24 cellular contexts compared by ENCODE assay signal in the genomic region with DNA sequence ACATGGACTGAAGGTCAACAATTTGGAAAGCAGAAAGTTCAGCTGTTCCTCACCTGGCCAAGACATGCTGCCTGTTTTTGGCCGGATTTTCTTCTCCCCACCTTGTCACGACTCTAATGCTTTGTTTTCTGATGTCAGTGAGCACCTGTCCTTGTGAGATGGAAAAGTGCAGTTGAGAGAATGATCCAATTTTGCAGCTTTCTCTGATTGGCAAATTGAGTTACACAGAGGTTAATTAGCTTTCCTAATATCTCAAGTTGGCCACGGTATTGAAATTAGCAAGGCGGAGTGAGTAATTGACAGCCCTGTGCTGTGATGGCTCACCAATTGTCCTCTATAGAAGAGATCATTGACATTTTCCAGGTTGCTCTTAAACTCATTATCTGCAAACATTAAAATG.
A peak's percentile ranks its signal among the peaks of the same experiment; 100 is the strongest.
DNase-seq lines count a peak whose midpoint lies in the region; ATAC-seq and TF ChIP-seq lines count a peak whose summit lies in the region.
"Had no signal": no experiment of that assay in that cellular context is flagged by ENCODE, and none has a peak within 500 bp of the region (broad histone marks: within the 10 kb centered on the region; RNA-seq: fewer than 3 reads in every experiment).

No MANE protein-coding gene starts in this region.

- no peaks in the 10 kb centered on the region for H3K79me2 ChIP-seq in PC-9 (ENCODE audit: low read depth)

- no peak for TF ChIP-seq CTCF in PC-9 (conservative IDR thresholded peaks at IDR 0.05)

- TSS peak; percentile 97 for BruUV-seq in PC-9 (replicated peaks; lab: Mats Ljungman, UMichigan)

- H3K27ac ChIP-seq in PC-9 = peak overlapping the region; percentile 89
- peak overlapping the region; percentile 73 for H3K27ac ChIP-seq in epithelial cell of prostate
- H3K27ac ChIP-seq: 22Rv1, BLaER1 had no signal

- no peaks in the 10 kb centered on the region for H3K4me1 Mint-ChIP-seq in stimulated activated effector memory CD8-positive, alpha-beta T cell treated with anti-CD3 and anti-CD28 coated beads, Interleukin-12 subunit alpha, Interleukin-12 subunit beta, amount 100 ng/mL, for 72 hours
- H3K4me1 Mint-ChIP-seq: CD14-positive monocyte; CD4-positive, alpha-beta memory T cell; CD4-positive, CD25-positive, alpha-beta regulatory T cell; CD8-positive, alpha-beta memory T cell had no signal

- H3F3A ChIP-seq in PC-9 (ENCODE audit: insufficient read depth, low read depth) = peaks cover 8% of the 10 kb centered on the region; the same call in 1 of the 2 replicates

- H3K4me2 ChIP-seq in PC-9 = 0 out of 2 replicates have a peak overlapping the region, but pooled peaks have one; percentile 61
- H3K4me2 ChIP-seq: BLaER1 had no signal

- CTCF ChIA-PET in PC-9 (lab: Charles Lee) = no interaction called here

- peaks cover 8% of the 10 kb centered on the region; the same call in 1 of the 2 replicates for H3K9me3 ChIP-seq in PC-9 (ENCODE audit: insufficient read depth, low read depth)
- H3K9me3 ChIP-seq: BE2C had no signal

- no peaks in the 10 kb centered on the region for H3K36me3 Mint-ChIP-seq in stimulated activated effector memory CD8-positive, alpha-beta T cell treated with anti-CD3 and anti-CD28 coated beads, Interleukin-12 subunit alpha, Interleukin-12 subunit beta, amount 100 ng/mL, for 72 hours
- H3K36me3 Mint-ChIP-seq: CD14-positive monocyte; CD4-positive, alpha-beta memory T cell; CD4-positive, CD25-positive, alpha-beta regulatory T cell; CD8-positive, alpha-beta memory T cell had no signal

- H3K9me3 Mint-ChIP-seq in stimulated activated effector memory CD8-positive, alpha-beta T cell treated with anti-CD3 and anti-CD28 coated beads, Interleukin-12 subunit alpha, Interleukin-12 subunit beta, amount 100 ng/mL, for 72 hours = peaks cover 3% of the 10 kb centered on the region

- H2AFZ ChIP-seq in PC-9 = no peak overlapping the region

- no peaks in the 10 kb centered on the region for H4K20me1 ChIP-seq in PC-9 (ENCODE audit: insufficient read depth)
- H4K20me1 ChIP-seq: BLaER1 had no signal

- H3K27me3 ChIP-seq in PC-9 (ENCODE audit: insufficient read depth, low read depth) = no peaks in the 10 kb centered on the region
- H3K27me3 ChIP-seq: BE2C, BLaER1 had no signal

- H3K4me1 ChIP-seq in PC-9 (replicated peaks; ENCODE audit: insufficient read depth) = peaks cover 25% of the 10 kb centered on the region
- H3K4me1 ChIP-seq: BE2C had no signal

- no peak for ATAC-seq in stimulated activated effector memory CD8-positive, alpha-beta T cell treated with anti-CD3 and anti-CD28 coated beads, Interleukin-12 subunit alpha, Interleukin-12 subunit beta, amount 100 ng/mL, for 72 hours
- ATAC-seq: GM12878 had no signal

- POLR2A ChIA-PET in PC-9 (lab: Charles Lee; ENCODE audit: unreplicated experiment) = no interaction called here

- H3K9me2 ChIP-seq in PC-9 (ENCODE audit: insufficient read depth) = no peaks in the 10 kb centered on the region

- H3K27ac Mint-ChIP-seq in stimulated activated effector memory CD8-positive, alpha-beta T cell treated with anti-CD3 and anti-CD28 coated beads, Interleukin-12 subunit alpha, Interleukin-12 subunit beta, amount 100 ng/mL, for 72 hours = no peak overlapping the region
- H3K27ac Mint-ChIP-seq: CD14-positive monocyte; CD4-positive, alpha-beta memory T cell; CD4-positive, CD25-positive, alpha-beta regulatory T cell; CD8-positive, alpha-beta memory T cell had no signal

- H3K36me3 ChIP-seq in PC-9 (ENCODE audit: low read depth) = no peaks in the 10 kb centered on the region
- H3K36me3 ChIP-seq: BE2C, BLaER1 had no signal

- intact Hi-C loops in PC-9 (cut with micrococcal nuclease; ENCODE audit: unreplicated experiment) = loop anchor here (1.0 kb wide), 1 partner anchor 47 kb away; no protein-coding TSS in a partner anchor

- DNase-seq in NCI-H82 (lab: John Stamatoyannopoulos, UW) (peak; percentile 8), NCI-H82 treated with DMSO at 0.1 percent for 48 hours (lab: John Stamatoyannopoulos, UW; ENCODE audit: unreplicated experiment) (no peak), PC-9 (no peak), epithelial cell of prostate (ENCODE audit: low read depth, low spot score) (no peak), A172 (ENCODE audit: low spot score) (no peak)
- no peak for DNase-seq in stimulated activated effector memory CD8-positive, alpha-beta T cell treated with anti-CD3 and anti-CD28 coated beads, Interleukin-12 subunit alpha, Interleukin-12 subunit beta, amount 100 ng/mL, for 72 hours (ENCODE audit: low spot score in 2 of 2)
- no peak for DNase-seq in effector CD4-positive, alpha-beta T cell
- DNase-seq: ACHN; BE2C; C1 segment of cervical spinal cord; CD4-positive, alpha-beta memory T cell; CD4-positive, CD25-positive, alpha-beta regulatory T cell; CD8-positive, alpha-beta memory T cell; COR-L47; DMS 273 treated with DMSO at 0.1 percent for 48 hours; DMS153; DMS53; DMS79; EL; GDM1 had no signal

- no peak overlapping the region for H3K4me3 ChIP-seq in PC-9
- H3K4me3 ChIP-seq: BLaER1, GM12878 had no signal

- H3K4me3 Mint-ChIP-seq in stimulated activated effector memory CD8-positive, alpha-beta T cell treated with anti-CD3 and anti-CD28 coated beads, Interleukin-12 subunit alpha, Interleukin-12 subunit beta, amount 100 ng/mL, for 72 hours = no peak overlapping the region
- H3K4me3 Mint-ChIP-seq: CD14-positive monocyte; CD4-positive, alpha-beta memory T cell; CD4-positive, CD25-positive, alpha-beta regulatory T cell; CD8-positive, alpha-beta memory T cell had no signal
